Comparison of ENCODE assay signal across 26 cellular contexts in genomic region chr11:116512841-116513240, GRCh38.
DNase-seq lines count a peak whose midpoint lies in the region; ATAC-seq, FAIRE-seq and TF ChIP-seq lines count a peak whose summit lies in the region.
"Had no signal": no experiment of that assay in that cellular context is flagged by ENCODE, and none has a peak within 500 bp of the region (broad histone marks: within the 10 kb centered on the region; RNA-seq: fewer than 3 reads in every experiment).

No MANE protein-coding gene starts in this region.

- no peaks in the 10 kb centered on the region for H3K27me3 ChIP-seq in HepG2 (ENCODE audit: control insufficient read depth in 1 of 2, insufficient read depth in 2 of 2, low read length in 2 of 2)
- H3K27me3 ChIP-seq in right lobe of liver: no peaks in the 10 kb centered on the region
- peaks cover 5% of the 10 kb centered on the region for H3K27me3 ChIP-seq in endodermal cell (ENCODE audit: control insufficient read depth, insufficient read depth, low read length, poor library complexity, severe bottlenecking)
- no peaks in the 10 kb centered on the region for H3K27me3 ChIP-seq in trophoblast cell (ENCODE audit: insufficient read depth, low read length)
- H3K27me3 ChIP-seq in ovary: no peaks in the 10 kb centered on the region
- H3K27me3 ChIP-seq: BE2C; BLaER1 treated with 17β-estradiol and CSF1 and Interleukin-3, amounts not matched to agents 10 nM and 100 nM had no signal

- H4K8ac ChIP-seq in trophoblast cell (ENCODE audit: low read depth, low read length): no peak overlapping the region

- H3K36me3 ChIP-seq in HepG2 (replicated peaks in 1 of 2; ENCODE audit: control insufficient read depth in 1 of 2, insufficient read depth in 2 of 2, low read length in 2 of 2): no peaks in the 10 kb centered on the region
- no peaks in the 10 kb centered on the region for H3K36me3 ChIP-seq in right lobe of liver
- H3K36me3 ChIP-seq in endodermal cell (ENCODE audit: control insufficient read depth, insufficient read depth, low read length): no peaks in the 10 kb centered on the region
- no peaks in the 10 kb centered on the region for H3K36me3 ChIP-seq in trophoblast cell (ENCODE audit: control insufficient read depth in 1 of 2, insufficient read depth in 2 of 2, low read length in 2 of 2)
- no peaks in the 10 kb centered on the region for H3K36me3 ChIP-seq in ovary
- H3K36me3 ChIP-seq: BE2C; BLaER1 treated with 17β-estradiol and CSF1 and Interleukin-3, amounts not matched to agents 10 nM and 100 nM had no signal

- no peak overlapping the region for H4K12ac ChIP-seq in trophoblast cell (ENCODE audit: low read depth, low read length)

- WGBS in HepG2 (ENCODE audit: low lambda C conversion rate): 61% methylated on average over 2 of the region's 2 CpGs
- WGBS in right lobe of liver (ENCODE audit: insufficient coverage, low coverage, low lambda C conversion rate, missing lambda C conversion rate): 80% methylated on average over 1 of the region's 2 CpGs
- WGBS in endodermal cell (ENCODE audit: insufficient coverage in 1 of 2, insufficient read length in 1 of 2), 2 experiments: 93% methylated on average over 2 of the region's 2 CpGs; no CpG with 5 or more reads in 1 of the 2 experiments
- no CpG with 5 or more reads among the region's 2 CpGs for WGBS in trophoblast cell (ENCODE audit: extremely low coverage, insufficient coverage, insufficient read length)
- 87 to 100% (median 96%) methylated on average over 2 of the region's 2 CpGs for WGBS in ovary, 3 donors

- intact Hi-C loops in HepG2 (cut with micrococcal nuclease; ENCODE audit: unreplicated experiment) (no loop called here), right lobe of liver (cut with DNase I) (no loop called here), ovary (cut with DNase I) (no loop called here)

- H2AK5ac ChIP-seq in trophoblast cell (ENCODE audit: low read length): no peak overlapping the region

- H2AFZ ChIP-seq in HepG2 (ENCODE audit: low read length) (no peak overlapping the region), trophoblast cell (ENCODE audit: insufficient read depth, low read length, poor library complexity) (no peak overlapping the region)

- H3K9me3 ChIP-seq in HepG2 (ENCODE audit: low read length) (no peaks in the 10 kb centered on the region), right lobe of liver (no peaks in the 10 kb centered on the region), endodermal cell (ENCODE audit: control insufficient read depth, low read length) (no peaks in the 10 kb centered on the region), trophoblast cell (ENCODE audit: insufficient read depth, low read depth, low read length) (peaks cover 2% of the 10 kb centered on the region), ovary (no peaks in the 10 kb centered on the region)
- H3K9me3 ChIP-seq: A549; BE2C; BLaER1 treated with 17β-estradiol and CSF1 and Interleukin-3, amounts not matched to agents 10 nM and 100 nM had no signal

- H3K79me2 ChIP-seq in HepG2 (ENCODE audit: insufficient read depth, low read length) (no peaks in the 10 kb centered on the region), trophoblast cell (ENCODE audit: control insufficient read depth, insufficient read depth, low read length, poor library complexity) (no peaks in the 10 kb centered on the region)

- TF ChIP-seq POLR2A in HepG2 (IDR thresholded peaks at IDR 0.05; ENCODE audit: insufficient read depth in 1 of 2, low read depth in 2 of 2, low read length in 2 of 2) (no peak), right lobe of liver (IDR thresholded peaks at IDR 0.05) (no peak), ovary (IDR thresholded peaks at IDR 0.05) (no peak)

- H2BK5ac ChIP-seq in trophoblast cell (ENCODE audit: low read depth, low read length, poor library complexity): no peak overlapping the region

- DNase-seq in HepG2 (ENCODE audit: low spot score) (no peak), right lobe of liver (no peak), endodermal cell (peak; percentile 19), trophoblast cell (peak; percentile 24 to 53), ovary (no peak), NCI-H526 treated with DMSO at 0.1 percent for 48 hours (lab: John Stamatoyannopoulos, UW) (no peak)
- DNase-seq: 8988T; ACHN; AML-193; BE2C; Calu3; CD4-positive, alpha-beta T cell; CD8-positive, alpha-beta memory T cell; COR-L47; DMS53; DMS79 treated with DMSO at 0.1 percent for 48 hours; GF-D8; GOT3; H7; HCEC 1CT had no signal

- H3K27me3 Mint-ChIP-seq in endodermal cell (ENCODE audit: insufficient read depth): peaks cover 11% of the 10 kb centered on the region

- H3K4ac ChIP-seq in trophoblast cell (ENCODE audit: low read depth, low read length): no peak overlapping the region

- TF ChIP-seq CTCF in HepG2 (CRISPR knock-in tag; IDR thresholded peaks at IDR 0.05): no peak
- TF ChIP-seq CTCF in right lobe of liver (IDR thresholded peaks at IDR 0.05): no peak
- TF ChIP-seq CTCF in endodermal cell (conservative IDR thresholded peaks at IDR 0.05): no peak
- TF ChIP-seq CTCF in ovary (IDR thresholded peaks at IDR 0.05): no peak

- H3K4me1 Mint-ChIP-seq in endodermal cell: peaks cover 9% of the 10 kb centered on the region
- H3K4me1 Mint-ChIP-seq: CD14-positive monocyte; CD8-positive, alpha-beta memory T cell had no signal

- H2BK12ac ChIP-seq in trophoblast cell (ENCODE audit: low read length): no peak overlapping the region

- TF ChIP-seq RAD21 in HepG2 (CRISPR knock-in tag; IDR thresholded peaks at IDR 0.05): no peak

- in situ Hi-C loops in HepG2 (cut with HindIII; ENCODE audit: extremely low pct_ligation_motif_present, low pct_unique_long_range_greater_than_20kb): loop anchor here (5.0 kb wide), 1 partner anchor 124 kb away; no protein-coding TSS in a partner anchor

- TF ChIP-seq EP300 in HepG2 (IDR thresholded peaks at IDR 0.05; ENCODE audit: low read depth in 2 of 2, low read length in 2 of 2) (no peak), HepG2 (CRISPR knock-in tag; IDR thresholded peaks at IDR 0.05; ENCODE audit: borderline replicate concordance) (no peak), ovary (IDR thresholded peaks at IDR 0.05) (no peak)

- H3K27ac ChIP-seq in HepG2 (ENCODE audit: extremely low read length, insufficient read depth, low read length) (no peak overlapping the region), right lobe of liver (no peak overlapping the region), endodermal cell (ENCODE audit: low read depth, low read length) (no peak overlapping the region), trophoblast cell (ENCODE audit: low read depth, low read length) (no peak overlapping the region), ovary (no peak overlapping the region)
- H3K27ac ChIP-seq: A549; BLaER1 treated with 17β-estradiol and CSF1 and Interleukin-3, amounts not matched to agents 10 nM and 100 nM had no signal

- no peak overlapping the region for H3K9ac ChIP-seq in HepG2 (ENCODE audit: insufficient read depth, low read depth, low read length)
- H3K9ac ChIP-seq in endodermal cell (ENCODE audit: extremely low read depth, low read length, poor library complexity, severe bottlenecking): no peak overlapping the region
- H3K9ac ChIP-seq in trophoblast cell (ENCODE audit: low read length): no peak overlapping the region
- H3K9ac ChIP-seq: BLaER1 treated with 17β-estradiol and CSF1 and Interleukin-3, amounts not matched to agents 10 nM and 100 nM had no signal

- CTCF ChIA-PET in HepG2 (lab: Yijun Ruan, JAX; ENCODE audit: low intra/inter-chr PET ratio, low total read pairs): interaction anchor here (3.6 kb wide), 1 partner anchor 128 kb away, joined by 33 read pairs; no protein-coding TSS in a partner anchor

- H3K9me3 Mint-ChIP-seq in endodermal cell: no peaks in the 10 kb centered on the region
- H3K9me3 Mint-ChIP-seq: CD14-positive monocyte; CD4-positive, alpha-beta T cell had no signal

- no peak overlapping the region for H3K14ac ChIP-seq in trophoblast cell (ENCODE audit: low read length)

- FAIRE-seq in HepG2 (lab: Jason Lieb, UNC): no peak
- FAIRE-seq: A549, GM12891, GM18507 had no signal

- H3K4me1 ChIP-seq in HepG2 (ENCODE audit: insufficient read depth, low read length): no peaks in the 10 kb centered on the region
- H3K4me1 ChIP-seq in right lobe of liver: no peaks in the 10 kb centered on the region
- no peaks in the 10 kb centered on the region for H3K4me1 ChIP-seq in endodermal cell (ENCODE audit: control insufficient read depth, insufficient read depth, low read length)
- H3K4me1 ChIP-seq in trophoblast cell (ENCODE audit: control insufficient read depth in 1 of 2, insufficient read depth in 2 of 2, low read length in 2 of 2): no peaks in the 10 kb centered on the region
- H3K4me1 ChIP-seq in ovary (ENCODE audit: insufficient read depth): no peaks in the 10 kb centered on the region
- H3K4me1 ChIP-seq: A549 had no signal

- POLR2A ChIA-PET in HepG2 (lab: Yijun Ruan, JAX): no interaction called here

- H3K79me1 ChIP-seq in trophoblast cell (ENCODE audit: low read length): no peaks in the 10 kb centered on the region

- H3K27ac Mint-ChIP-seq in endodermal cell: no peak overlapping the region
- H3K27ac Mint-ChIP-seq: CD14-positive monocyte; CD4-positive, alpha-beta T cell; CD8-positive, alpha-beta memory T cell had no signal

- no peak overlapping the region for H2BK120ac ChIP-seq in trophoblast cell (ENCODE audit: insufficient read depth, low read length, poor library complexity)

- H3K4me2 ChIP-seq in HepG2 (ENCODE audit: low read depth, low read length) (no peak overlapping the region), trophoblast cell (ENCODE audit: low read length) (no peak overlapping the region)
- H3K4me2 ChIP-seq: A549; BLaER1 treated with 17β-estradiol and CSF1 and Interleukin-3, amounts not matched to agents 10 nM and 100 nM had no signal

- no peaks in the 10 kb centered on the region for H3K36me3 Mint-ChIP-seq in endodermal cell (ENCODE audit: low read depth)
- H3K36me3 Mint-ChIP-seq: CD14-positive monocyte; CD8-positive, alpha-beta memory T cell had no signal

- H4K91ac ChIP-seq in trophoblast cell (ENCODE audit: low read depth, low read length): no peak overlapping the region

- no TSS peak for BruUV-seq in HepG2 (replicated peaks; lab: Mats Ljungman, UMichigan)

- no peaks in the 10 kb centered on the region for H4K20me1 ChIP-seq in HepG2 (ENCODE audit: insufficient read depth, low read length)
- H4K20me1 ChIP-seq: BLaER1 treated with 17β-estradiol and CSF1 and Interleukin-3, amounts not matched to agents 10 nM and 100 nM had no signal

- H3K23ac ChIP-seq in trophoblast cell (ENCODE audit: low read length): no peak overlapping the region

- H3K4me3 ChIP-seq in HepG2 (replicated peaks in 1 of 3; ENCODE audit: insufficient read depth in 1 of 3, low read depth in 2 of 3, low read length in 3 of 3): no peak overlapping the region
- no peak overlapping the region for H3K4me3 ChIP-seq in right lobe of liver
- H3K4me3 ChIP-seq in endodermal cell (ENCODE audit: low read length): no peak overlapping the region
- H3K4me3 ChIP-seq in trophoblast cell (ENCODE audit: low read depth, low read length): no peak overlapping the region
- no peak overlapping the region for H3K4me3 ChIP-seq in ovary
- H3K4me3 ChIP-seq: A549; BLaER1 treated with 17β-estradiol and CSF1 and Interleukin-3, amounts not matched to agents 10 nM and 100 nM had no signal

- no peak overlapping the region for H3K4me3 Mint-ChIP-seq in endodermal cell
- H3K4me3 Mint-ChIP-seq: CD14-positive monocyte; CD4-positive, alpha-beta T cell; CD8-positive, alpha-beta memory T cell had no signal

- ATAC-seq in HepG2 (no peak), right lobe of liver (no peak), GM18519 (IDR thresholded peaks at IDR 0.05; ENCODE audit: low FRiP score, unreplicated experiment) (no peak)
- ATAC-seq: A549 had no signal

- H3K18ac ChIP-seq in trophoblast cell (ENCODE audit: low read length): no peak overlapping the region

Comparison
In these comparisons a context has a peak if more than half of its experiments do, and no peak if none do; other contexts are left out.
1. DNase-seq: peak in endodermal cell (single experiment) and trophoblast cell (2 of 2); none in HepG2 (single experiment), right lobe of liver (0 of 3), ovary (0 of 5) and NCI-H526 treated with DMSO at 0.1 percent for 48 hours (single experiment).